Comparison of ENCODE assay signal across 8 cellular contexts in genomic region chr3:152267319-152267689, GRCh38. TPM values are rescaled to one million over a fixed set of nuclear protein-coding genes. Genes with fewer than 3 reads are reported as not detected.
A peak's percentile ranks its signal among the peaks of the same experiment; 100 is the strongest.
DNase-seq lines count a peak whose midpoint lies in the region; ATAC-seq, FAIRE-seq and TF ChIP-seq lines count a peak whose summit lies in the region.

No MANE protein-coding gene starts in this region.

- no peaks in the 10 kb centered on the region for H3K9me3 ChIP-seq in SJSA1 (replicated peaks)
- no peaks in the 10 kb centered on the region for H3K9me3 ChIP-seq in fibroblast of lung (ENCODE audit: control insufficient read depth, insufficient read depth, low read depth, low read length)
- H3K9me3 ChIP-seq in smooth muscle cell (replicated peaks; ENCODE audit: low read depth), result no peaks in the 10 kb centered on the region
- H3K9me3 ChIP-seq in endodermal cell (ENCODE audit: control insufficient read depth, low read length), result no peaks in the 10 kb centered on the region

- no peak overlapping the region for H3K9ac ChIP-seq in fibroblast of lung (ENCODE audit: insufficient read depth, low read length)
- peak overlapping the region; percentile 86 for H3K9ac ChIP-seq in smooth muscle cell (ENCODE audit: low read depth)
- H3K9ac ChIP-seq in endodermal cell (ENCODE audit: extremely low read depth, low read length, poor library complexity, severe bottlenecking), result no peak overlapping the region

- no peak for DNase-seq in H54 (ENCODE audit: insufficient read length, low spot score)
- peak in 1 of 2 experiments; percentile 34 for DNase-seq in SJSA1 (ENCODE audit: low read depth in 1 of 2, low spot score in 2 of 2)
- DNase-seq in fibroblast of lung (ENCODE audit: low read depth in 2 of 2), result no peak
- DNase-seq in smooth muscle cell (lab: John Stamatoyannopoulos, UW; ENCODE audit: unreplicated experiment), result no peak
- no peak for DNase-seq in GM03348 (ENCODE audit: low spot score)
- DNase-seq in endodermal cell, result no peak
- DNase-seq in cerebellum (ENCODE audit: low spot score), result no peak

- no peak overlapping the region for H3K27ac Mint-ChIP-seq in endodermal cell

- no peak for TF ChIP-seq POLR2A in H54 (IDR thresholded peaks at IDR 0.05; ENCODE audit: low read depth, low read length)

- ATAC-seq in HG02970 (IDR thresholded peaks at IDR 0.05; ENCODE audit: low FRiP score, unreplicated experiment), result no peak

- peak; percentile 58 for FAIRE-seq in H54 (lab: Jason Lieb, UNC)

- H3K27ac ChIP-seq in SJSA1 (peak overlapping the region; percentile 97), fibroblast of lung (ENCODE audit: insufficient read depth, low read length) (peak overlapping the region; percentile 95), smooth muscle cell (ENCODE audit: low read depth) (peak overlapping the region; percentile 97), endodermal cell (ENCODE audit: low read depth, low read length) (no peak overlapping the region)

- H3K36me3 Mint-ChIP-seq in endodermal cell (ENCODE audit: low read depth), result no peaks in the 10 kb centered on the region

- H3K36me3 ChIP-seq in SJSA1, result peaks cover 17% of the 10 kb centered on the region
- no peaks in the 10 kb centered on the region for H3K36me3 ChIP-seq in fibroblast of lung (ENCODE audit: control insufficient read depth, insufficient read depth, low read length)
- no peaks in the 10 kb centered on the region for H3K36me3 ChIP-seq in smooth muscle cell (ENCODE audit: low read depth)
- H3K36me3 ChIP-seq in endodermal cell (ENCODE audit: control insufficient read depth, insufficient read depth, low read length), result no peaks in the 10 kb centered on the region

- peaks cover 18% of the 10 kb centered on the region for H3F3A ChIP-seq in smooth muscle cell (ENCODE audit: low read depth)

- no peak overlapping the region for H2AFZ ChIP-seq in fibroblast of lung (ENCODE audit: low read length)
- no peak overlapping the region for H2AFZ ChIP-seq in smooth muscle cell (ENCODE audit: low read depth)

- H3K79me2 ChIP-seq in fibroblast of lung (ENCODE audit: control insufficient read depth, insufficient read depth, low read length) (peaks cover 48% of the 10 kb centered on the region), smooth muscle cell (ENCODE audit: low read depth) (peaks cover 32% of the 10 kb centered on the region)

- H3K9me3 Mint-ChIP-seq in endodermal cell, result no peaks in the 10 kb centered on the region

- H3K4me3 ChIP-seq in SJSA1 (no peak overlapping the region), fibroblast of lung (replicated peaks in 1 of 4; ENCODE audit: control extremely low read depth in 1 of 4, insufficient read depth in 1 of 4, low read depth in 3 of 4, low read length in 4 of 4) (peak overlapping the region in 2 of 4 experiments; percentile 81 to 96), smooth muscle cell (no peak overlapping the region), endodermal cell (ENCODE audit: low read length) (no peak overlapping the region)

- TF ChIP-seq CTCF in fibroblast of lung (conservative IDR thresholded peaks at IDR 0.05 in 1 of 2, IDR thresholded peaks at IDR 0.05 in 1 of 2; ENCODE audit: low read depth in 1 of 2, low read length in 2 of 2) (no peak), smooth muscle cell (IDR thresholded peaks at IDR 0.05; ENCODE audit: borderline replicate concordance, insufficient read depth, poor library complexity, severe bottlenecking) (no peak), endodermal cell (conservative IDR thresholded peaks at IDR 0.05) (no peak)

- peak overlapping the region; percentile 82 for H3K4me2 ChIP-seq in fibroblast of lung (ENCODE audit: extremely low read depth, insufficient read depth, low read length)
- peak overlapping the region; percentile 91 for H3K4me2 ChIP-seq in smooth muscle cell

- no peaks in the 10 kb centered on the region for H3K27me3 ChIP-seq in SJSA1 (replicated peaks)
- H3K27me3 ChIP-seq in fibroblast of lung (ENCODE audit: control insufficient read depth, insufficient read depth, low read length), result no peaks in the 10 kb centered on the region
- H3K27me3 ChIP-seq in smooth muscle cell (ENCODE audit: low read depth), result no peaks in the 10 kb centered on the region
- H3K27me3 ChIP-seq in endodermal cell (ENCODE audit: control insufficient read depth, insufficient read depth, low read length, poor library complexity, severe bottlenecking), result peaks cover 99% of the 10 kb centered on the region

- WGBS in smooth muscle cell (ENCODE audit: low lambda C conversion rate), result 85% methylated on average over 5 of the region's 5 CpGs
- WGBS in endodermal cell (ENCODE audit: insufficient coverage in 1 of 2, insufficient read length in 1 of 2), 2 experiments, result 91 to 100% methylated on average over 2 to 5 of the region's 5 CpGs

- peaks cover 1% of the 10 kb centered on the region for H4K20me1 ChIP-seq in fibroblast of lung (ENCODE audit: control insufficient read depth, extremely low read depth, insufficient read depth, low read length)
- peaks cover 24% of the 10 kb centered on the region for H4K20me1 ChIP-seq in smooth muscle cell (ENCODE audit: low read depth)

- H3K4me1 ChIP-seq in SJSA1 (replicated peaks) (peaks cover 36% of the 10 kb centered on the region), fibroblast of lung (ENCODE audit: control insufficient read depth, extremely low read depth, insufficient read depth, low read length) (peaks cover 15% of the 10 kb centered on the region), smooth muscle cell (ENCODE audit: low read depth) (peaks cover 37% of the 10 kb centered on the region), endodermal cell (ENCODE audit: control insufficient read depth, insufficient read depth, low read length) (peaks cover 4% of the 10 kb centered on the region)

- peaks cover 97% of the 10 kb centered on the region for H3K27me3 Mint-ChIP-seq in endodermal cell (ENCODE audit: insufficient read depth)

- H3K4me1 Mint-ChIP-seq in endodermal cell, result peaks cover 3% of the 10 kb centered on the region

- no peak overlapping the region for H3K4me3 Mint-ChIP-seq in endodermal cell

RNA-seq across cellular contexts. Expression of gene MBNL1, which starts 1.4 kb away (rescaled TPM):
- 158 and 317 TPM in 2 replicates for total RNA-seq in SJSA1 (2014; rRNA removed; shearing (Covaris generic))
- total RNA-seq in fibroblast of lung, result 196 and 213 TPM in 2 replicates
- 145 and 150 TPM in 2 replicates for polyA plus RNA-seq in fibroblast of lung
- 83.0 and 112 TPM in 2 replicates for polyA plus RNA-seq in fibroblast of lung (2012)
- 204 and 278 TPM in 2 replicates for polyA minus RNA-seq in fibroblast of lung (ENCODE audit: low replicate concordance)
- 126 and 128 TPM in 2 replicates for total RNA-seq in smooth muscle cell
- 19.5 and 22.0 TPM in 2 replicates for polyA plus RNA-seq in smooth muscle cell
- 1 to 10 TPM; 1.3 to 4.9 TPM for total RNA-seq in endodermal cell
- 15.2 TPM for polyA plus RNA-seq in endodermal cell (2013, experiment 1 of 2)
- 13.7 TPM for polyA plus RNA-seq in endodermal cell (2013, experiment 2 of 2)
- total RNA-seq in cerebellum, result 69.0 TPM

Comparison
In these comparisons a context has a peak if more than half of its experiments do, and no peak if none do; other contexts are left out.
1. RNA of gene MBNL1, which starts 1.4 kb away (total RNA-seq): 158 to 317 TPM in SJSA1, 196 to 213 TPM in fibroblast of lung, 126 to 128 TPM in smooth muscle cell and 69.0 TPM in cerebellum (single experiment); 1.3 to 4.9 TPM in endodermal cell; every median in the first group is over 10 times any median in the second.